1 cellular context compared by ENCODE assay signal in genomic region chr2:75018162-75018561, GRCh38.
TF ChIP-seq lines count a peak whose summit lies in the region.

No MANE protein-coding gene starts in this region.

TF ChIP-seq in SK-N-SH, 30 proteins besides CTCF, POLR2A, EP300 and RAD21 (continued from another document):
- TF ChIP-seq PBX3 (IDR thresholded peaks at IDR 0.05) (no peak), MXI1 (IDR thresholded peaks at IDR 0.05; ENCODE audit: low read depth, low read length) (no peak), IRF3 (IDR thresholded peaks at IDR 0.05; ENCODE audit: low read depth, low read length) (no peak), RXRA (IDR thresholded peaks at IDR 0.05; ENCODE audit: borderline replicate concordance, low read depth) (no peak), MAX (IDR thresholded peaks at IDR 0.05; ENCODE audit: low read depth) (no peak), CHD2 (IDR thresholded peaks at IDR 0.05; ENCODE audit: low read length, partially characterized antibody) (no peak), SMC3 (IDR thresholded peaks at IDR 0.05; ENCODE audit: low read depth, low read length) (no peak), TEAD4 (IDR thresholded peaks at IDR 0.05; ENCODE audit: borderline replicate concordance, insufficient read depth) (no peak), NRF1 (IDR thresholded peaks at IDR 0.05; ENCODE audit: low read depth, low read length) (no peak), ZBTB33 (IDR thresholded peaks at IDR 0.05; ENCODE audit: borderline replicate concordance, low read depth) (no peak), POLR2AphosphoS5 (IDR thresholded peaks at IDR 0.05; ENCODE audit: low read depth, low read length) (no peak)
